7 cellular contexts compared by ENCODE assay signal in the genomic region with DNA sequence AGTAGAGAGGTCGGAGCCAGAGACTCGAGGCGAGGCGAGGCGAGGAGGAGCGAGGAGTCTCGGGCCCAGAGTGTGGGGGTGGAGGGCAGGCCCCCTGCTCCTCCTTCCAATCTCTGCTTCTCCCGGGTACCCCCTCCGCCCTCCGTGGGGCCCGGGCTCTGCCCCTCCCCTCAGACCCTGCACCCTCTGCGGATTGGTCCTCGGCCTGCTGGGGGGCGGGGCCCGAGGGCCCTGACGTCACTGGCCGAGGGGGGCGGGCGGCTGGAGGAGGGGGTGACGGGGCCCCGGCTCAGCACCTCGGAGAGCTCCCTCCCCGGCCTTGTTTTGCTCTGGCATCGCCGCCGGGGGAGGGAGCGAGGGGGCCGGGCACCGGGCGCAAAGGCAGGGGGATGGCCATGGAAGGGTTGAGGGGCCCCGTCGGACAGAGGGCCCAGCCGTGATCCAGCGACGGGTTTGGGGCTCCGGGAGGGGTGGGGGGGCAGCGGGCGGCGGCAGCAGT. TPM values are rescaled to one million over a fixed set of nuclear protein-coding genes. Genes with fewer than 3 reads are reported as not detected.
DNase-seq lines count a peak whose midpoint lies in the region; ATAC-seq and TF ChIP-seq lines count a peak whose summit lies in the region.

A gene (plus strand): TSS at position 282 of the 499 bp plus-strand sequence. CDS start 232 bp downstream, outside the sequence.

- H4K20me1 ChIP-seq in smooth muscle cell (ENCODE audit: low read depth): no peaks in the 10 kb centered on the region

- H3K79me2 ChIP-seq in smooth muscle cell (ENCODE audit: low read depth): no peaks in the 10 kb centered on the region

- DNase-seq in NCI-H2171 treated with DMSO at 0.1 percent for 48 hours (lab: John Stamatoyannopoulos, UW): peak; percentile 95
- DNase-seq in activated CD4-positive, CD25-positive, alpha-beta regulatory T cell treated with anti-CD3 and anti-CD28 coated beads, Interleukin-2, amount 50 U/mL, for 72 hours: peak; percentile 80
- DNase-seq in central memory CD4-positive, alpha-beta T cell: peak; percentile 75
- DNase-seq in inferior parietal cortex (ENCODE audit: extremely low spot score): peak; percentile 83
- peak; percentile 92 for DNase-seq in smooth muscle cell (lab: John Stamatoyannopoulos, UW; ENCODE audit: unreplicated experiment)

- TF ChIP-seq CTCF in smooth muscle cell (IDR thresholded peaks at IDR 0.05; ENCODE audit: borderline replicate concordance, insufficient read depth, poor library complexity, severe bottlenecking): no peak

- H2AFZ ChIP-seq in smooth muscle cell (ENCODE audit: low read depth): no peak within 1 kb of the TSS

- H3K4me3 ChIP-seq in smooth muscle cell: peak within 1 kb of the TSS; percentile 47

- H3K27ac ChIP-seq in smooth muscle cell (ENCODE audit: low read depth): no peak within 1 kb of the TSS

- no peaks in the 10 kb centered on the region for H3F3A ChIP-seq in smooth muscle cell (ENCODE audit: low read depth)

- peaks cover 5% of the 10 kb centered on the region for H3K27me3 ChIP-seq in smooth muscle cell (ENCODE audit: low read depth)

- H3K36me3 ChIP-seq in smooth muscle cell (ENCODE audit: low read depth): no peaks in the 10 kb centered on the region

- no peaks in the 10 kb centered on the region for H3K9me3 ChIP-seq in smooth muscle cell (replicated peaks; ENCODE audit: low read depth)

- peak within 1 kb of the TSS; percentile 93 for H3K4me2 ChIP-seq in smooth muscle cell

- ATAC-seq in GM21360 (IDR thresholded peaks at IDR 0.05; ENCODE audit: unreplicated experiment) (peak; percentile 69), GM19463 (IDR thresholded peaks at IDR 0.05; ENCODE audit: unreplicated experiment) (no peak)

- WGBS in smooth muscle cell (ENCODE audit: low lambda C conversion rate): 0% methylated on average over 12 of the region's 39 CpGs

- peaks cover 11% of the 10 kb centered on the region for H3K4me1 ChIP-seq in smooth muscle cell (ENCODE audit: low read depth)

- no peak within 1 kb of the TSS for H3K9ac ChIP-seq in smooth muscle cell (ENCODE audit: low read depth)

RNA-seq across cellular contexts. Expression of the gene that starts here (rescaled TPM):
- 0.36 and 0.63 TPM in 2 replicates for total RNA-seq in smooth muscle cell
- polyA plus RNA-seq in smooth muscle cell: 0.21 and 0.84 TPM in 2 replicates

Comparison
In these comparisons a context has a peak if more than half of its experiments do, and no peak if none do; other contexts are left out.
1. Peak in DNase-seq, H3K4me3 ChIP-seq and H3K4me2 ChIP-seq in smooth muscle cell; RNA of the gene not detected or under 1 TPM.